In genomic region chr3:99875925-99876781, GRCh38 we compare ENCODE assay signal across 1 cellular context.
TF ChIP-seq lines count a peak whose summit lies in the region.

No MANE protein-coding gene starts in this region.

TF ChIP-seq in GM12878, 131 proteins besides CTCF, POLR2A, EP300 and RAD21 (continued from another document and continues in another):
- TF ChIP-seq IRF3 (IDR thresholded peaks at IDR 0.05) (no peak), IKZF2 (IDR thresholded peaks at IDR 0.05) (no peak), SUPT20H (IDR thresholded peaks at IDR 0.05; ENCODE audit: borderline replicate concordance, control insufficient read depth, low read depth, low read length) (no peak), MTA2 (IDR thresholded peaks at IDR 0.05; ENCODE audit: low read depth) (no peak), HSF1 (IDR thresholded peaks at IDR 0.05; ENCODE audit: low read depth, low read length) (no peak), TAF1 (IDR thresholded peaks at IDR 0.05; ENCODE audit: borderline replicate concordance, low read depth, low read length) (peak; percentile 82; the same call in 1 of the 2 replicates), EZH2 (IDR thresholded peaks at IDR 0.05; ENCODE audit: borderline replicate concordance, control insufficient read depth, low read depth, low read length) (no peak), PRDM15 (CRISPR knock-in tag; IDR thresholded peaks at IDR 0.05) (no peak), GATAD2B (conservative IDR thresholded peaks at IDR 0.05; ENCODE audit: low read depth) (peak; percentile 94), CHD2 (IDR thresholded peaks at IDR 0.05; ENCODE audit: borderline replicate concordance, low read depth, low read length) (no peak), KDM1A (IDR thresholded peaks at IDR 0.05; ENCODE audit: borderline replicate concordance) (no peak), LARP7 (IDR thresholded peaks at IDR 0.05) (peak; percentile 72; the same call in 1 of the 2 replicates), CREB1 (IDR thresholded peaks at IDR 0.05; ENCODE audit: low read depth) (peak; percentile 74), ZNF687 (IDR thresholded peaks at IDR 0.05) (0 out of 2 replicates have a peak, but pooled peaks have one; percentile 42), PAX5 (IDR thresholded peaks at IDR 0.05; ENCODE audit: borderline replicate concordance, low read depth, low read length) (0 out of 2 replicates have a peak, but pooled peaks have one; percentile 12), NFXL1 (IDR thresholded peaks at IDR 0.05; ENCODE audit: borderline replicate concordance) (no peak), NR2C1 (IDR thresholded peaks at IDR 0.05) (no peak), SUZ12 (IDR thresholded peaks at IDR 0.05; ENCODE audit: unreplicated experiment) (no peak), EGR1 (IDR thresholded peaks at IDR 0.05; ENCODE audit: borderline replicate concordance in 1 of 2, low read depth in 2 of 2, low read length in 2 of 2) (peak in 1 of 2 experiments; percentile 4; a peak in 1 of 3 replicates), SMARCA5 (IDR thresholded peaks at IDR 0.05) (0 out of 2 replicates have a peak, but pooled peaks have one; percentile 57), ZNF622 (IDR thresholded peaks at IDR 0.05) (no peak), ZNF592 (IDR thresholded peaks at IDR 0.05) (no peak), BCLAF1 (IDR thresholded peaks at IDR 0.05) (no peak), ZNF274 (IDR thresholded peaks at IDR 0.05; ENCODE audit: insufficient read depth, insufficient read length) (no peak), NFYA (IDR thresholded peaks at IDR 0.05; ENCODE audit: borderline replicate concordance, low read depth, low read length) (no peak), NKRF (conservative IDR thresholded peaks at IDR 0.05) (peak; percentile 42; the same call in 1 of the 2 replicates), SRF (IDR thresholded peaks at IDR 0.05; ENCODE audit: low read depth in 2 of 2, low read length in 2 of 2) (peak; percentile 97 to 98)
- TF ChIP-seq, protein P1, sequence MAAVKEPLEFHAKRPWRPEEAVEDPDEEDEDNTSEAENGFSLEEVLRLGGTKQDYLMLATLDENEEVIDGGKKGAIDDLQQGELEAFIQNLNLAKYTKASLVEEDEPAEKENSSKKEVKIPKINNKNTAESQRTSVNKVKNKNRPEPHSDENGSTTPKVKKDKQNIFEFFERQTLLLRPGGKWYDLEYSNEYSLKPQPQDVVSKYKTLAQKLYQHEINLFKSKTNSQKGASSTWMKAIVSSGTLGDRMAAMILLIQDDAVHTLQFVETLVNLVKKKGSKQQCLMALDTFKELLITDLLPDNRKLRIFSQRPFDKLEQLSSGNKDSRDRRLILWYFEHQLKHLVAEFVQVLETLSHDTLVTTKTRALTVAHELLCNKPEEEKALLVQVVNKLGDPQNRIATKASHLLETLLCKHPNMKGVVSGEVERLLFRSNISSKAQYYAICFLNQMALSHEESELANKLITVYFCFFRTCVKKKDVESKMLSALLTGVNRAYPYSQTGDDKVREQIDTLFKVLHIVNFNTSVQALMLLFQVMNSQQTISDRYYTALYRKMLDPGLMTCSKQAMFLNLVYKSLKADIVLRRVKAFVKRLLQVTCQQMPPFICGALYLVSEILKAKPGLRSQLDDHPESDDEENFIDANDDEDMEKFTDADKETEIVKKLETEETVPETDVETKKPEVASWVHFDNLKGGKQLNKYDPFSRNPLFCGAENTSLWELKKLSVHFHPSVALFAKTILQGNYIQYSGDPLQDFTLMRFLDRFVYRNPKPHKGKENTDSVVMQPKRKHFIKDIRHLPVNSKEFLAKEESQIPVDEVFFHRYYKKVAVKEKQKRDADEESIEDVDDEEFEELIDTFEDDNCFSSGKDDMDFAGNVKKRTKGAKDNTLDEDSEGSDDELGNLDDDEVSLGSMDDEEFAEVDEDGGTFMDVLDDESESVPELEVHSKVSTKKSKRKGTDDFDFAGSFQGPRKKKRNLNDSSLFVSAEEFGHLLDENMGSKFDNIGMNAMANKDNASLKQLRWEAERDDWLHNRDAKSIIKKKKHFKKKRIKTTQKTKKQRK (IDR thresholded peaks at IDR 0.05; ENCODE audit: low read depth, low read length), result no peak
- TF ChIP-seq, protein P2, sequence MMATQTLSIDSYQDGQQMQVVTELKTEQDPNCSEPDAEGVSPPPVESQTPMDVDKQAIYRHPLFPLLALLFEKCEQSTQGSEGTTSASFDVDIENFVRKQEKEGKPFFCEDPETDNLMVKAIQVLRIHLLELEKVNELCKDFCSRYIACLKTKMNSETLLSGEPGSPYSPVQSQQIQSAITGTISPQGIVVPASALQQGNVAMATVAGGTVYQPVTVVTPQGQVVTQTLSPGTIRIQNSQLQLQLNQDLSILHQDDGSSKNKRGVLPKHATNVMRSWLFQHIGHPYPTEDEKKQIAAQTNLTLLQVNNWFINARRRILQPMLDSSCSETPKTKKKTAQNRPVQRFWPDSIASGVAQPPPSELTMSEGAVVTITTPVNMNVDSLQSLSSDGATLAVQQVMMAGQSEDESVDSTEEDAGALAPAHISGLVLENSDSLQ (IDR thresholded peaks at IDR 0.05), result no peak
